In the genomic region with DNA sequence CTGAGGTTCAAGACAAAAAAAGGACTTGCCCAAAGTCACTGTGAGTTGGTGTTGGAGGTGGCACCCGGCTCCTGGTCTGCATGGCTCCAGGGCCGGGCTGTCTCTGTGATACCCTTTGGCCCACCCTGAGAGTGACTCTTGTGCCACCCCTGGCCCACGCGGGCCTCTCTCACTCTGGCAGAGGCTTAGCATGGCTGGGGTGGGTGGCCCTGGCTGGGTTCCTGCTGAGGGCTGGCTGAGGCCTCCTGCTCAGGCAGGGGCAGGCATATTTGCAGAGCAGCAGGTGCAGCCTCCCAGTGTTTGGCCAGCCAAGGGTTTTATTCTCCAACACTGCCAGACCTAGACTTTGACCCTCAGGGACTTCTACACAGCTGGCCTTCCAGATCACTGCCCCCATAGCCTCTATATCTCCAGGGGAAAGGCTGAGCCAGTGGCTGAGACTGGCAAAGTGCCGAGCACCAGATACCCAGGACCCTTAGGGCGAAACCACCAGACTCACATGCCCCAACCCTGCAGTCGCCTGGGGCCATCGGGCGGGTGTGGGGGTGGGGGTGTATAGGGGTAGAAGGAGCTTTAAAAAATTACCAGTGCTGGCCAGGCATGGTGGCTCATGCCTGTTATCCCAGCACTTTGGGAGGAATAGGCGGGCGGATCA, we compare ENCODE assay signal across 13 cellular contexts. TPM values are rescaled to one million over a fixed set of nuclear protein-coding genes. Genes with fewer than 3 reads are reported as not detected.
DNase-seq lines count a peak whose midpoint lies in the region; ATAC-seq lines count a peak whose summit lies in the region.
"Had no signal": no experiment of that assay in that cellular context is flagged by ENCODE, and none has a peak within 500 bp of the region (broad histone marks: within the 10 kb centered on the region; RNA-seq: fewer than 3 reads in every experiment).

No MANE protein-coding gene starts in this region.

- no peak overlapping the region for H3K4me3 Mint-ChIP-seq in activated T-cell treated with anti-CD3 and anti-CD28 coated beads, Interleukin-2, amount 50 U/mL, for 4 hours
- H3K4me3 Mint-ChIP-seq in stimulated activated effector memory CD8-positive, alpha-beta T cell treated with anti-CD3 and anti-CD28 coated beads, Interleukin-12 subunit alpha, Interleukin-12 subunit beta, amount 100 ng/mL, for 72 hours, result no peak overlapping the region

- H3K27ac Mint-ChIP-seq in stimulated activated effector memory CD8-positive, alpha-beta T cell treated with anti-CD3 and anti-CD28 coated beads, Interleukin-12 subunit alpha, Interleukin-12 subunit beta, amount 100 ng/mL, for 72 hours, result peak overlapping the region; percentile 97

- intact Hi-C loops in left colon (cut with DNase I, micrococcal nuclease), result no loop called here

- DNase-seq in activated T-cell treated with anti-CD3 and anti-CD28 coated beads, Interleukin-2, amount 50 U/mL, for 48 hours, result peak; percentile 17 to 20
- no peak for DNase-seq in activated T-cell treated with anti-CD3 and anti-CD28 coated beads, Interleukin-2, amount 50 U/mL, for 4 hours
- peak; percentile 31 for DNase-seq in NCI-H526 treated with DMSO at 0.1 percent for 48 hours (lab: John Stamatoyannopoulos, UW)
- DNase-seq in left colon, result peak in 1 of 2 donors; percentile 51
- no peak for DNase-seq in stimulated activated effector memory CD8-positive, alpha-beta T cell treated with anti-CD3 and anti-CD28 coated beads, Interleukin-12 subunit alpha, Interleukin-12 subunit beta, amount 100 ng/mL, for 72 hours (ENCODE audit: low spot score in 2 of 2)
- no peak for DNase-seq in NCI-H2227 (lab: John Stamatoyannopoulos, UW; ENCODE audit: unreplicated experiment)
- DNase-seq in activated gamma-delta T cell (lab: John Stamatoyannopoulos, UW), result no peak
- DNase-seq in A172 (ENCODE audit: low spot score), result no peak
- DNase-seq: activated CD4-positive, alpha-beta T cell treated with anti-CD3 and anti-CD28 coated beads for 1 hour; GF-D8; lower lobe of right lung; NCI-H345 had no signal

- H3K36me3 Mint-ChIP-seq in activated T-cell treated with anti-CD3 and anti-CD28 coated beads, Interleukin-2, amount 50 U/mL, for 4 hours (ENCODE audit: insufficient read depth), result no peaks in the 10 kb centered on the region
- peaks cover 62% of the 10 kb centered on the region for H3K36me3 Mint-ChIP-seq in stimulated activated effector memory CD8-positive, alpha-beta T cell treated with anti-CD3 and anti-CD28 coated beads, Interleukin-12 subunit alpha, Interleukin-12 subunit beta, amount 100 ng/mL, for 72 hours

- no peaks in the 10 kb centered on the region for H3K9me3 Mint-ChIP-seq in activated T-cell treated with anti-CD3 and anti-CD28 coated beads, Interleukin-2, amount 50 U/mL, for 4 hours
- peaks cover 3% of the 10 kb centered on the region for H3K9me3 Mint-ChIP-seq in stimulated activated effector memory CD8-positive, alpha-beta T cell treated with anti-CD3 and anti-CD28 coated beads, Interleukin-12 subunit alpha, Interleukin-12 subunit beta, amount 100 ng/mL, for 72 hours

- peaks cover 53% of the 10 kb centered on the region for H3K4me1 Mint-ChIP-seq in activated T-cell treated with anti-CD3 and anti-CD28 coated beads, Interleukin-2, amount 50 U/mL, for 4 hours (ENCODE audit: low read depth)
- H3K4me1 Mint-ChIP-seq in stimulated activated effector memory CD8-positive, alpha-beta T cell treated with anti-CD3 and anti-CD28 coated beads, Interleukin-12 subunit alpha, Interleukin-12 subunit beta, amount 100 ng/mL, for 72 hours, result peaks cover 84% of the 10 kb centered on the region

- peaks cover 2% of the 10 kb centered on the region for H3K27me3 Mint-ChIP-seq in activated T-cell treated with anti-CD3 and anti-CD28 coated beads, Interleukin-2, amount 50 U/mL, for 4 hours (ENCODE audit: low read depth)

- ATAC-seq in activated T-cell treated with anti-CD3 and anti-CD28 coated beads, Interleukin-2, amount 50 U/mL, for 4 hours, result no peak
- ATAC-seq in left colon, result peak; percentile 95
- ATAC-seq in stimulated activated effector memory CD8-positive, alpha-beta T cell treated with anti-CD3 and anti-CD28 coated beads, Interleukin-12 subunit alpha, Interleukin-12 subunit beta, amount 100 ng/mL, for 72 hours, result no peak
- ATAC-seq: gastroesophageal sphincter had no signal

RNA-seq across cellular contexts. Expression of a gene that starts 21.5 kb away (rescaled TPM):
- 10 to 100 TPM in 1 of 3 donors, 1 to 10 TPM in 2; 3.6 to 11.9 (median 6.7) TPM for total RNA-seq in activated T-cell treated with anti-CD3 and anti-CD28 coated beads, Interleukin-2, amount 50 U/mL, for 4 hours
- 100 to 1,000 TPM in 1 of 2 donors, 10 to 100 TPM in 1; 81.2 to 111 TPM for total RNA-seq in left colon
- total RNA-seq in A172 (2014; rRNA removed; shearing (Covaris generic)), result 26.9 and 32.6 TPM in 2 replicates

Comparison
In these comparisons a context has a peak if more than half of its experiments do, and no peak if none do; other contexts are left out.
1. DNase-seq: peak in activated T-cell treated with anti-CD3 and anti-CD28 coated beads, Interleukin-2, amount 50 U/mL, for 48 hours (2 of 2) and NCI-H526 treated with DMSO at 0.1 percent for 48 hours (single experiment); none in activated T-cell treated with anti-CD3 and anti-CD28 coated beads, Interleukin-2, amount 50 U/mL, for 4 hours (single experiment), stimulated activated effector memory CD8-positive, alpha-beta T cell treated with anti-CD3 and anti-CD28 coated beads, Interleukin-12 subunit alpha, Interleukin-12 subunit beta, amount 100 ng/mL, for 72 hours (0 of 2), NCI-H2227 (single experiment), activated gamma-delta T cell (single experiment) and A172 (single experiment).